ENCODE assay signal across 12 cellular contexts in the genomic region with DNA sequence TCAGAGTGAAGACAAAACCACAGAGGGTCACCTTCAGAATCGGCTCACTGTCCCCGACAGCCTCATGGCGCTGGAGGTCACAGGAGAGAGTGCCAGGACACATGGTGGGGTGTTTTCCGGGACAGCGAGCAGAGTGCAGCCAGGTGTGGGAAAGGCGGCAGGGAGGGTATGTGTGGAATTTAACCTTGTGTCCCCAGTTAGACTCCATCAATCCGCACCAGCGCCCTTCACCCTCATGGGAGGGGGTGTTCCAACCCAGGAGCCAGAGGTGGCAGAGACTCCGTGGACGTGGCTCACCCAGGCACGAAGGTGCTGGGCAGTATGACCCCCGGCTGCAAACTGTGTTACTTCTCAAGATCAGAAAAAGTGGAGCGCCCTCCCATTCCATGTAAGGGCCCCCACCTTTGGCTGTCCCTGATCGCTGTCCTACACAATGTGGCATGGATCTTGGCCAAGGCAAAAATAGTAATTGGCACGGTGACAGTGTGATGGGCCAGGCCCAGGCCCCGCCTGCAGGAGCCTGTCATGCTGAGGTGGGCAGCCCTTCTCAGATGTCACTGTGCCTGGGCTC.
DNase-seq lines count a peak whose midpoint lies in the region; ATAC-seq and TF ChIP-seq lines count a peak whose summit lies in the region.
"Had no signal": no experiment of that assay in that cellular context is flagged by ENCODE, and none has a peak within 500 bp of the region (broad histone marks: within the 10 kb centered on the region; RNA-seq: fewer than 3 reads in every experiment).

No MANE protein-coding gene starts in this region.

- ATAC-seq in Right ventricle myocardium superior (ENCODE audit: poor library complexity): peak; percentile 88
- ATAC-seq in HG03378 (IDR thresholded peaks at IDR 0.05; ENCODE audit: unreplicated experiment): no peak

- H3K27me3 Mint-ChIP-seq in nephron progenitor cell (ENCODE audit: low read depth, poor library complexity): peaks cover 3% of the 10 kb centered on the region
- H3K27me3 Mint-ChIP-seq in activated naive CD4-positive, alpha-beta T cell treated with anti-CD3 and anti-CD28 coated beads for 36 hours (ENCODE audit: low read depth): no peaks in the 10 kb centered on the region
- H3K27me3 Mint-ChIP-seq: activated CD4-positive, alpha-beta T cell treated with anti-CD3 and anti-CD28 coated beads, Interleukin-2, amount 10 ng/mL, durations not matched to agents 7 days and 5 days; central memory CD8-positive, alpha-beta T cell had no signal

- peaks cover 82% of the 10 kb centered on the region for H3K4me1 Mint-ChIP-seq in nephron progenitor cell
- H3K4me1 Mint-ChIP-seq in activated naive CD4-positive, alpha-beta T cell treated with anti-CD3 and anti-CD28 coated beads for 36 hours (ENCODE audit: low read depth): no peaks in the 10 kb centered on the region
- H3K4me1 Mint-ChIP-seq: activated CD4-positive, alpha-beta T cell treated with anti-CD3 and anti-CD28 coated beads, Interleukin-2, amount 10 ng/mL, durations not matched to agents 7 days and 5 days had no signal

- CTCF ChIA-PET in activated naive CD4-positive, alpha-beta T cell treated with anti-CD3 and anti-CD28 coated beads for 36 hours (lab: Charles Lee): no interaction called here

- no peak overlapping the region for H3K27ac Mint-ChIP-seq in nephron progenitor cell
- H3K27ac Mint-ChIP-seq in activated naive CD4-positive, alpha-beta T cell treated with anti-CD3 and anti-CD28 coated beads for 36 hours: no peak overlapping the region
- H3K27ac Mint-ChIP-seq: activated CD4-positive, alpha-beta T cell treated with anti-CD3 and anti-CD28 coated beads, Interleukin-2, amount 10 ng/mL, durations not matched to agents 7 days and 5 days had no signal

- no peak for TF ChIP-seq CTCF in nephron progenitor cell (IDR thresholded peaks at IDR 0.05)

- intact Hi-C loops in Right ventricle myocardium superior (cut with DNase I): no loop called here
- intact Hi-C loops in activated naive CD4-positive, alpha-beta T cell treated with anti-CD3 and anti-CD28 coated beads for 36 hours (cut with micrococcal nuclease): no loop called here

- DNase-seq in DMS79 (lab: John Stamatoyannopoulos, UW) (peak; percentile 76), NCI-H2029 treated with DMSO at 0.1 percent for 48 hours (lab: John Stamatoyannopoulos, UW) (peak; percentile 59), Right ventricle myocardium superior (peak; percentile 79), nephron progenitor cell (peak; percentile 55), NCI-H2227 treated with DMSO at 0.1 percent for 48 hours (lab: John Stamatoyannopoulos, UW) (no peak), OCI-M2 (lab: John Stamatoyannopoulos, UW; ENCODE audit: unreplicated experiment) (no peak)
- DNase-seq in activated naive CD4-positive, alpha-beta T cell treated with anti-CD3 and anti-CD28 coated beads for 36 hours: no peak
- DNase-seq: activated CD4-positive, alpha-beta T cell treated with anti-CD3 and anti-CD28 coated beads, Interleukin-2, amount 10 ng/mL, durations not matched to agents 7 days and 5 days; AML-193 had no signal

- no peak overlapping the region for H3K4me3 Mint-ChIP-seq in nephron progenitor cell
- no peak overlapping the region for H3K4me3 Mint-ChIP-seq in activated naive CD4-positive, alpha-beta T cell treated with anti-CD3 and anti-CD28 coated beads for 36 hours
- H3K4me3 Mint-ChIP-seq: activated CD4-positive, alpha-beta T cell treated with anti-CD3 and anti-CD28 coated beads, Interleukin-2, amount 10 ng/mL, durations not matched to agents 7 days and 5 days; central memory CD8-positive, alpha-beta T cell; nephron had no signal

- no peaks in the 10 kb centered on the region for H3K9me3 Mint-ChIP-seq in nephron progenitor cell
- no peaks in the 10 kb centered on the region for H3K9me3 Mint-ChIP-seq in activated naive CD4-positive, alpha-beta T cell treated with anti-CD3 and anti-CD28 coated beads for 36 hours
- H3K9me3 Mint-ChIP-seq: activated CD4-positive, alpha-beta T cell treated with anti-CD3 and anti-CD28 coated beads, Interleukin-2, amount 10 ng/mL, durations not matched to agents 7 days and 5 days; central memory CD8-positive, alpha-beta T cell; nephron had no signal

- H3K36me3 Mint-ChIP-seq in nephron progenitor cell (ENCODE audit: low read depth): peaks cover 5% of the 10 kb centered on the region
- no peaks in the 10 kb centered on the region for H3K36me3 Mint-ChIP-seq in activated naive CD4-positive, alpha-beta T cell treated with anti-CD3 and anti-CD28 coated beads for 36 hours (ENCODE audit: low read depth)

Comparison
In these comparisons a context has a peak if more than half of its experiments do, and no peak if none do; other contexts are left out.
1. DNase-seq: peak in DMS79 (single experiment), NCI-H2029 treated with DMSO at 0.1 percent for 48 hours (single experiment), Right ventricle myocardium superior (single experiment) and nephron progenitor cell (single experiment); none in NCI-H2227 treated with DMSO at 0.1 percent for 48 hours (single experiment), OCI-M2 (single experiment) and activated naive CD4-positive, alpha-beta T cell treated with anti-CD3 and anti-CD28 coated beads for 36 hours (single experiment).